In genomic region chr16:16093625-16094332, GRCh38 we compare ENCODE assay signal across 15 cellular contexts.
DNase-seq lines count a peak whose midpoint lies in the region; ATAC-seq and TF ChIP-seq lines count a peak whose summit lies in the region.
"Had no signal": no experiment of that assay in that cellular context is flagged by ENCODE, and none has a peak within 500 bp of the region (broad histone marks: within the 10 kb centered on the region; RNA-seq: fewer than 3 reads in every experiment).

No MANE protein-coding gene starts in this region.

- no peak overlapping the region for H3K4me3 ChIP-seq in OCI-LY1 (ENCODE audit: low read depth, low read length, poor library complexity, severe bottlenecking)
- H3K4me3 ChIP-seq in esophagus (ENCODE audit: low read depth in 1 of 2, low read length in 2 of 2) = no peak overlapping the region
- H3K4me3 ChIP-seq in neuronal stem cell (ENCODE audit: low read length in 2 of 2) = no peak overlapping the region
- no peak overlapping the region for H3K4me3 ChIP-seq in tibial artery
- H3K4me3 ChIP-seq: SJCRH30 had no signal

- H3K14ac ChIP-seq in neuronal stem cell (ENCODE audit: low read length) = no peak overlapping the region

- peak overlapping the region; percentile 31 for H3K27ac ChIP-seq in OCI-LY1 (ENCODE audit: low read depth, low read length, poor library complexity, severe bottlenecking)
- H3K27ac ChIP-seq in esophagus (ENCODE audit: low read depth in 2 of 2, low read length in 1 of 2) = peak overlapping the region; percentile 44 to 53
- no peak overlapping the region for H3K27ac ChIP-seq in neuronal stem cell (replicated peaks; ENCODE audit: low read length)
- H3K27ac ChIP-seq in tibial artery = peak overlapping the region; percentile 25 to 37
- H3K27ac ChIP-seq: SJCRH30 had no signal

- H4K20me1 ChIP-seq in OCI-LY1 (ENCODE audit: insufficient read depth, low read length) = no peaks in the 10 kb centered on the region

- H2BK5ac ChIP-seq in neuronal stem cell (ENCODE audit: low read length) = no peak overlapping the region

- no peak overlapping the region for H3K4me2 ChIP-seq in OCI-LY1 (ENCODE audit: low read length)
- H3K4me2 ChIP-seq in neuronal stem cell (ENCODE audit: insufficient read depth, low read length, poor library complexity, severe bottlenecking) = no peak overlapping the region

- H3K9me3 ChIP-seq in OCI-LY1 (ENCODE audit: low read length) (no peaks in the 10 kb centered on the region), esophagus (ENCODE audit: control insufficient read depth in 2 of 2, insufficient read depth in 1 of 2, low read depth in 1 of 2, low read length in 1 of 2) (no peaks in the 10 kb centered on the region), neuronal stem cell (replicated peaks in 1 of 2; ENCODE audit: control insufficient read depth in 2 of 2, insufficient read depth in 1 of 2, low read depth in 1 of 2, low read length in 2 of 2) (peaks cover 0 to 2% of the 10 kb centered on the region in 2 donors), tibial artery (no peaks in the 10 kb centered on the region)
- H3K9me3 ChIP-seq: BE2C, SJCRH30 had no signal

- H4K8ac ChIP-seq in neuronal stem cell (ENCODE audit: low read depth, low read length) = no peak overlapping the region

- H3F3A ChIP-seq in OCI-LY1 (ENCODE audit: insufficient read depth, low read length) = no peaks in the 10 kb centered on the region

- H2AFZ ChIP-seq in OCI-LY1 (ENCODE audit: low read length) (no peak overlapping the region), neuronal stem cell (ENCODE audit: low read length) (no peak overlapping the region)

- no peaks in the 10 kb centered on the region for H3K27me3 Mint-ChIP-seq in natural killer cell (ENCODE audit: low read depth in 2 of 2)
- H3K27me3 Mint-ChIP-seq in chondrocyte (ENCODE audit: low read depth) = no peaks in the 10 kb centered on the region
- H3K27me3 Mint-ChIP-seq: stimulated activated naive CD8-positive, alpha-beta T cell treated with anti-CD3 and anti-CD28 coated beads, Interleukin-15, Interleukin-2, amounts not matched to agents 100 ng/mL and 50 ng/mL, for 24 hours had no signal

- H2AK5ac ChIP-seq in neuronal stem cell (ENCODE audit: low read depth, low read length) = no peak overlapping the region

- H3K9me3 Mint-ChIP-seq in natural killer cell = no peaks in the 10 kb centered on the region
- no peaks in the 10 kb centered on the region for H3K9me3 Mint-ChIP-seq in chondrocyte (ENCODE audit: low read depth)
- H3K9me3 Mint-ChIP-seq: stimulated activated naive CD8-positive, alpha-beta T cell treated with anti-CD3 and anti-CD28 coated beads, Interleukin-15, Interleukin-2, amounts not matched to agents 100 ng/mL and 50 ng/mL, for 24 hours had no signal

- no peak for DNase-seq in neuronal stem cell (ENCODE audit: low spot score)
- no peak for DNase-seq in tibial artery
- DNase-seq in natural killer cell = no peak
- no peak for DNase-seq in chondrocyte (ENCODE audit: low spot score)
- DNase-seq in HuH-7.5 (ENCODE audit: low spot score) = no peak
- DNase-seq: activated CD4-positive, CD25-positive, alpha-beta regulatory T cell; activated effector memory CD4-positive, alpha-beta T cell treated with anti-CD3 and anti-CD28 coated beads, Interleukin-2, amount 50 U/mL, for 16 hours; anterior cingulate cortex; BE2C; effector memory CD4-positive, alpha-beta T cell; SJCRH30; stimulated activated CD4-positive, alpha-beta T cell treated with anti-CD3 and anti-CD28 coated beads, Interleukin-1b, Interleukin-23, amount 100 ng/mL, for 48 hours had no signal

- no peak overlapping the region for H2BK12ac ChIP-seq in neuronal stem cell (ENCODE audit: low read length)

- H3K79me2 ChIP-seq in OCI-LY1 (ENCODE audit: insufficient read depth, low read length) = no peaks in the 10 kb centered on the region

- H3K27me3 ChIP-seq in OCI-LY1 (ENCODE audit: insufficient read depth, low read length) (no peaks in the 10 kb centered on the region), esophagus (ENCODE audit: control insufficient read depth in 1 of 2, insufficient read depth in 2 of 2, low read length in 2 of 2) (no peaks in the 10 kb centered on the region), neuronal stem cell (ENCODE audit: control insufficient read depth in 3 of 3, insufficient read depth in 3 of 3, low read depth in 1 of 3, low read length in 3 of 3) (no peaks in the 10 kb centered on the region), tibial artery (no peaks in the 10 kb centered on the region)
- H3K27me3 ChIP-seq: BE2C, SJCRH30 had no signal

- no peaks in the 10 kb centered on the region for H3K36me3 Mint-ChIP-seq in natural killer cell
- H3K36me3 Mint-ChIP-seq in chondrocyte (ENCODE audit: low read depth) = peaks cover 28% of the 10 kb centered on the region

- no peak overlapping the region for H3K27ac Mint-ChIP-seq in natural killer cell
- no peak overlapping the region for H3K27ac Mint-ChIP-seq in chondrocyte (ENCODE audit: unreplicated experiment)
- H3K27ac Mint-ChIP-seq: stimulated activated naive CD8-positive, alpha-beta T cell treated with anti-CD3 and anti-CD28 coated beads, Interleukin-15, Interleukin-2, amounts not matched to agents 100 ng/mL and 50 ng/mL, for 24 hours had no signal

- no peaks in the 10 kb centered on the region for H3K4me1 Mint-ChIP-seq in natural killer cell
- H3K4me1 Mint-ChIP-seq in chondrocyte (ENCODE audit: low read depth) = peaks cover 41% of the 10 kb centered on the region

- H3K4me3 Mint-ChIP-seq in natural killer cell (no peak overlapping the region), chondrocyte (ENCODE audit: unreplicated experiment) (no peak overlapping the region)
- H3K4me3 Mint-ChIP-seq: stimulated activated naive CD8-positive, alpha-beta T cell treated with anti-CD3 and anti-CD28 coated beads, Interleukin-15, Interleukin-2, amounts not matched to agents 100 ng/mL and 50 ng/mL, for 24 hours had no signal

- H3K9ac ChIP-seq in OCI-LY1 (ENCODE audit: low read length) = no peak overlapping the region
- no peak overlapping the region for H3K9ac ChIP-seq in neuronal stem cell (ENCODE audit: low read depth, low read length, poor library complexity)

- H4K91ac ChIP-seq in neuronal stem cell (ENCODE audit: low read depth, low read length, poor library complexity) = no peak overlapping the region

- peak overlapping the region; percentile 35 for H3K18ac ChIP-seq in neuronal stem cell (ENCODE audit: low read length)

- intact Hi-C loops in tibial artery (cut with DNase I; ENCODE audit: low total_unique reads) = no loop called here
- intact Hi-C loops in natural killer cell (cut with micrococcal nuclease) = no loop called here

- WGBS in esophagus, 2 donors = 71 to 76% methylated on average over 11 of the region's 11 CpGs
- no CpG with 5 or more reads among the region's 11 CpGs for WGBS in neuronal stem cell (ENCODE audit: extremely low coverage in 2 of 2, insufficient read length in 2 of 2, insufficient replicate concordance in 1 of 2), 2 donors

- no peaks in the 10 kb centered on the region for H3K79me1 ChIP-seq in neuronal stem cell (ENCODE audit: low read depth, low read length)

- ATAC-seq in natural killer cell = no peak

- no peak overlapping the region for H3K4ac ChIP-seq in neuronal stem cell (ENCODE audit: low read length)

- no peak overlapping the region for H2BK120ac ChIP-seq in neuronal stem cell (ENCODE audit: low read depth, low read length)

- TF ChIP-seq CTCF in OCI-LY1 (IDR thresholded peaks at IDR 0.05; ENCODE audit: low read length) (no peak), tibial artery (IDR thresholded peaks at IDR 0.05) (no peak), natural killer cell (IDR thresholded peaks at IDR 0.05) (no peak), chondrocyte (IDR thresholded peaks at IDR 0.05) (no peak)

- no peak overlapping the region for H2BK15ac ChIP-seq in neuronal stem cell (ENCODE audit: low read length)

- H3K4me1 ChIP-seq in OCI-LY1 (ENCODE audit: insufficient read depth, low read length, severe bottlenecking) = peaks cover 32% of the 10 kb centered on the region
- H3K4me1 ChIP-seq in esophagus (ENCODE audit: control insufficient read depth in 2 of 2, insufficient read depth in 2 of 2, low read length in 1 of 2) = no peaks in the 10 kb centered on the region
- peaks cover 5 to 9% of the 10 kb centered on the region in 2 donors for H3K4me1 ChIP-seq in neuronal stem cell (ENCODE audit: control insufficient read depth in 2 of 2, insufficient read depth in 1 of 2, low read depth in 1 of 2, low read length in 2 of 2)
- peaks cover 0 to 52% (median 28%) of the 10 kb centered on the region in 4 donors for H3K4me1 ChIP-seq in tibial artery
- H3K4me1 ChIP-seq: BE2C, SJCRH30 had no signal

- H3K9me2 ChIP-seq in OCI-LY1 (ENCODE audit: low read depth, low read length) = no peaks in the 10 kb centered on the region

- H3K23ac ChIP-seq in neuronal stem cell (ENCODE audit: low read depth, low read length, poor library complexity) = no peak overlapping the region

- H3K36me3 ChIP-seq in OCI-LY1 (ENCODE audit: insufficient read depth, low read length) (peaks cover 64% of the 10 kb centered on the region), esophagus (ENCODE audit: control insufficient read depth in 2 of 2, insufficient read depth in 2 of 2, low read length in 1 of 2) (peaks cover 22 to 25% of the 10 kb centered on the region in 2 donors), neuronal stem cell (replicated peaks in 1 of 2; ENCODE audit: control insufficient read depth in 2 of 2, insufficient read depth in 2 of 2, low read length in 2 of 2) (peaks cover 0 to 7% of the 10 kb centered on the region in 2 donors), tibial artery (peaks cover 6 to 54% (median 20%) of the 10 kb centered on the region in 3 donors)
